In genomic region chr17:63920050-63920449, GRCh38 we compare ENCODE assay signal across 7 cellular contexts. TPM values are rescaled to one million over a fixed set of nuclear protein-coding genes. Genes with fewer than 3 reads are reported as not detected.
"Had no signal": no experiment of that assay in that cellular context is flagged by ENCODE, and none has a peak within 500 bp of the region (broad histone marks: within the 10 kb centered on the region; RNA-seq: fewer than 3 reads in every experiment).

No MANE protein-coding gene starts in this region.

RNA-seq across cellular contexts. Expression of gene GH1, which starts 1.4 kb away (rescaled TPM):
- total RNA-seq: activated CD4-positive, alpha-beta T cell treated with anti-CD3 and anti-CD28 coated beads, Interleukin-2, amount 10 ng/mL, durations not matched to agents 24 days and 14 days; activated CD8-positive, alpha-beta memory T cell treated with anti-CD3 and anti-CD28 coated beads, Interleukin-2, amount 10 ng/mL, durations not matched to agents 7 days and 5 days; activated T-helper 1 cell treated with anti-CD3 and anti-CD28 coated beads, Interleukin-12 subunit alpha, Interleukin-12 subunit beta, Interleukin-2, Interleukin-4 antibody, amounts not matched to agents 30 ng/mL and 10 ng/mL and 1 ng/mL, durations not matched to agents 14 hours and 24 hours and 36 hours; ascending aorta; body of pancreas; bronchial epithelial cell; RPMI7951 had no signal

RNA-seq across cellular contexts. Expression of gene CSHL1, which starts 9.0 kb away (rescaled TPM):
- total RNA-seq: activated CD4-positive, alpha-beta T cell treated with anti-CD3 and anti-CD28 coated beads, Interleukin-2, amount 10 ng/mL, durations not matched to agents 24 days and 14 days; activated CD8-positive, alpha-beta memory T cell treated with anti-CD3 and anti-CD28 coated beads, Interleukin-2, amount 10 ng/mL, durations not matched to agents 7 days and 5 days; activated T-helper 1 cell treated with anti-CD3 and anti-CD28 coated beads, Interleukin-12 subunit alpha, Interleukin-12 subunit beta, Interleukin-2, Interleukin-4 antibody, amounts not matched to agents 30 ng/mL and 10 ng/mL and 1 ng/mL, durations not matched to agents 14 hours and 24 hours and 36 hours; ascending aorta; body of pancreas; bronchial epithelial cell; RPMI7951 had no signal

RNA-seq across cellular contexts. Expression of gene CD79B, which starts 12.1 kb away (rescaled TPM):
- total RNA-seq: ascending aorta, body of pancreas, bronchial epithelial cell, RPMI7951 had no signal

RNA-seq across cellular contexts. Expression of gene CSH1, which starts 23.7 kb away (rescaled TPM):
- total RNA-seq: activated CD4-positive, alpha-beta T cell treated with anti-CD3 and anti-CD28 coated beads, Interleukin-2, amount 10 ng/mL, durations not matched to agents 24 days and 14 days; activated CD8-positive, alpha-beta memory T cell treated with anti-CD3 and anti-CD28 coated beads, Interleukin-2, amount 10 ng/mL, durations not matched to agents 7 days and 5 days; activated T-helper 1 cell treated with anti-CD3 and anti-CD28 coated beads, Interleukin-12 subunit alpha, Interleukin-12 subunit beta, Interleukin-2, Interleukin-4 antibody, amounts not matched to agents 30 ng/mL and 10 ng/mL and 1 ng/mL, durations not matched to agents 14 hours and 24 hours and 36 hours; ascending aorta; body of pancreas; bronchial epithelial cell; RPMI7951 had no signal

RNA-seq across cellular contexts. Expression of gene GH2, which starts 38.3 kb away (rescaled TPM):
- total RNA-seq: activated CD4-positive, alpha-beta T cell treated with anti-CD3 and anti-CD28 coated beads, Interleukin-2, amount 10 ng/mL, durations not matched to agents 24 days and 14 days; activated CD8-positive, alpha-beta memory T cell treated with anti-CD3 and anti-CD28 coated beads, Interleukin-2, amount 10 ng/mL, durations not matched to agents 7 days and 5 days; activated T-helper 1 cell treated with anti-CD3 and anti-CD28 coated beads, Interleukin-12 subunit alpha, Interleukin-12 subunit beta, Interleukin-2, Interleukin-4 antibody, amounts not matched to agents 30 ng/mL and 10 ng/mL and 1 ng/mL, durations not matched to agents 14 hours and 24 hours and 36 hours; ascending aorta; body of pancreas; bronchial epithelial cell; RPMI7951 had no signal
